ENCODE assay signal across 18 cellular contexts in the genomic region with DNA sequence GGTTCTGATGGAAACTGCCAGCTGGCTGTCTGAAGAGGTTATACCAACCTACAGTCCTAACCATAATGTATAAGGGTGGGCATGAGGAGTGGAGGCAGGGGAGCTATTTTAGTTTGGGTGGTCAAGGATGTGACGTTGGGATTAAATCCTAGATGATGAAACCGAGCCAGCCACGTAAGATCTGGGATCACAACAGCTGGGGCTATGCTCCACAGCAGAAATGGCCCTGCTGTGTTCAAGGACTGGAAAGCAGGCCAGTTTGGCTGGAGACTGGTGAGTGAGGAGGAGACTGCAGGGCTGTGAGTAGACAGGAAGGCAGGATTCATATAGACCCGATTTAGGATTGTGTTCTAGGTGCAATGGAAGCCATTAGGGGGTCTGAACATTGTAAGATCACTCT.
"Had no signal": no experiment of that assay in that cellular context is flagged by ENCODE, and none has a peak within 500 bp of the region (broad histone marks: within the 10 kb centered on the region; RNA-seq: fewer than 3 reads in every experiment).

No MANE protein-coding gene starts in this region.

- H3K36me3 ChIP-seq: sigmoid colon, suprapubic skin, thyroid gland, upper lobe of left lung, vagina had no signal

- ATAC-seq: left colon; stimulated activated naive CD8-positive, alpha-beta T cell treated with anti-CD3 and anti-CD28 coated beads, Interleukin-15, Interleukin-2, amounts not matched to agents 100 U/mL and 50 U/mL, for 24 hours had no signal

- H3K9me3 ChIP-seq: sigmoid colon, suprapubic skin, thyroid gland, upper lobe of left lung, vagina had no signal

- H3K27ac ChIP-seq: dorsolateral prefrontal cortex, sigmoid colon, suprapubic skin, thyroid gland, upper lobe of left lung, vagina had no signal

- DNase-seq: cortex of kidney; dorsolateral prefrontal cortex; effector CD8-positive, alpha-beta T cell; foreskin melanocyte; head of caudate nucleus; hippocampal formation; left colon; mammary epithelial cell; naive B cell; nephron progenitor cell; sigmoid colon; small intestine; stimulated activated CD4-positive, alpha-beta T cell treated with anti-CD3 and anti-CD28 coated beads, Interleukin-2, amount 100 ng/mL, for 48 hours; stimulated activated naive CD8-positive, alpha-beta T cell treated with anti-CD3 and anti-CD28 coated beads, Interleukin-15, Interleukin-2, amounts not matched to agents 100 U/mL and 50 U/mL, for 24 hours; thyroid gland; upper lobe of left lung had no signal

- H3K27me3 ChIP-seq: dorsolateral prefrontal cortex, sigmoid colon, suprapubic skin, thyroid gland, upper lobe of left lung, vagina had no signal

- H3K4me3 ChIP-seq: dorsolateral prefrontal cortex, sigmoid colon, suprapubic skin, thyroid gland, upper lobe of left lung, vagina had no signal
